8 cellular contexts compared by ENCODE assay signal in genomic region chr15:66369773-66370651, GRCh38. TPM values are rescaled to one million over a fixed set of nuclear protein-coding genes. Genes with fewer than 3 reads are reported as not detected.
DNase-seq lines count a peak whose midpoint lies in the region; TF ChIP-seq lines count a peak whose summit lies in the region.

No MANE protein-coding gene starts in this region.

- H3K27me3 ChIP-seq in ACC112 (ENCODE audit: insufficient read depth, low read length): no peaks in the 10 kb centered on the region
- no peaks in the 10 kb centered on the region for H3K27me3 ChIP-seq in dorsolateral prefrontal cortex
- no peaks in the 10 kb centered on the region for H3K27me3 ChIP-seq in mucosa of rectum (ENCODE audit: control insufficient read depth in 2 of 2, insufficient read depth in 2 of 2, low read length in 2 of 2)

- no peaks in the 10 kb centered on the region for H3K36me3 ChIP-seq in ACC112 (ENCODE audit: insufficient read depth, low read length)
- no peaks in the 10 kb centered on the region for H3K36me3 ChIP-seq in mucosa of rectum (ENCODE audit: control insufficient read depth in 2 of 2, insufficient read depth in 2 of 2, low read length in 2 of 2)

- DNase-seq in GM19238 (ENCODE audit: insufficient read length, low spot score): peak; percentile 52
- peak; percentile 19 for DNase-seq in SIG-M5 (lab: John Stamatoyannopoulos, UW)
- DNase-seq in dorsolateral prefrontal cortex: no peak
- no peak for DNase-seq in hypothalamus (lab: John Stamatoyannopoulos, UW)
- DNase-seq in NCI-H1436 (lab: John Stamatoyannopoulos, UW): no peak
- no peak for DNase-seq in 8988T

- H3K4me1 ChIP-seq in ACC112 (ENCODE audit: control insufficient read depth, insufficient read depth, low read length, unreplicated experiment) (peaks cover 8% of the 10 kb centered on the region), mucosa of rectum (ENCODE audit: control insufficient read depth in 2 of 2, insufficient read depth in 2 of 2, low read length in 2 of 2) (peaks cover 0 to 2% of the 10 kb centered on the region in 2 donors)

- H3K79me2 ChIP-seq in ACC112 (ENCODE audit: control insufficient read depth, insufficient read depth, low read length, unreplicated experiment): no peaks in the 10 kb centered on the region

- no peak for TF ChIP-seq CTCF in dorsolateral prefrontal cortex (IDR thresholded peaks at IDR 0.05 in 54 of 56, conservative IDR thresholded peaks at IDR 0.05 in 2 of 56; ENCODE audit: low read depth in 1 of 56, partially characterized antibody in 56 of 56)

- H3K4me3 ChIP-seq in ACC112 (ENCODE audit: low read depth, low read length) (peak overlapping the region; percentile 53), dorsolateral prefrontal cortex (peak overlapping the region in 37 of 59 donors; percentile 2 to 55 (median 26)), mucosa of rectum (ENCODE audit: low read length in 2 of 2) (peak overlapping the region; percentile 61 to 82)

- H2AFZ ChIP-seq in ACC112 (ENCODE audit: low read length, unreplicated experiment): peak overlapping the region; percentile 65

- H3K27ac ChIP-seq in ACC112 (ENCODE audit: low read depth, low read length): peak overlapping the region; percentile 66
- H3K27ac ChIP-seq in dorsolateral prefrontal cortex: peak overlapping the region in 8 of 59 donors; percentile 18 to 52 (median 40)
- peak overlapping the region; percentile 76 for H3K27ac ChIP-seq in mucosa of rectum (ENCODE audit: low read depth in 2 of 2, low read length in 2 of 2)

- no peaks in the 10 kb centered on the region for H3K9me3 ChIP-seq in mucosa of rectum (ENCODE audit: control insufficient read depth in 2 of 2, low read length in 2 of 2)

- intact Hi-C loops in dorsolateral prefrontal cortex (cut with DNase I): no loop called here

- H3K9ac ChIP-seq in mucosa of rectum (ENCODE audit: low read depth in 1 of 2, low read length in 2 of 2): peak overlapping the region; percentile 61 to 78

RNA-seq across cellular contexts. Expression of gene TIPIN, which starts 13.5 kb away (rescaled TPM):
- total RNA-seq in dorsolateral prefrontal cortex: 10 to 100 TPM in 80 of 120 experiments, 1 to 10 TPM in 40; 5.6 to 21.1 (median 11.3) TPM

RNA-seq across cellular contexts. Expression of gene MAP2K1, which starts 16.7 kb away (rescaled TPM):
- 100 to 1,000 TPM in 108 of 120 experiments, 10 to 100 TPM in 12; 67.2 to 209 (median 137) TPM for total RNA-seq in dorsolateral prefrontal cortex

Comparison
In these comparisons a context has a peak if more than half of its experiments do, and no peak if none do; other contexts are left out.
1. DNase-seq: peak in GM19238 (single experiment) and SIG-M5 (single experiment); none in dorsolateral prefrontal cortex (0 of 10), hypothalamus (0 of 51), NCI-H1436 (single experiment) and 8988T (single experiment).
2. Peak in every context shown above with its lines, with median percentiles within 50 percentile points of each other: H3K4me3 ChIP-seq.